In genomic region chr3:12661926-12662592, GRCh38 we compare ENCODE assay signal across 8 cellular contexts. TPM values are rescaled to one million over a fixed set of nuclear protein-coding genes. Genes with fewer than 3 reads are reported as not detected.
A peak's percentile ranks its signal among the peaks of the same experiment; 100 is the strongest.
DNase-seq lines count a peak whose midpoint lies in the region; ATAC-seq and TF ChIP-seq lines count a peak whose summit lies in the region.

No MANE protein-coding gene starts in this region.

- POLR2A ChIA-PET in Caco-2 (lab: Charles Lee) (interaction anchor here (0.5 kb wide), 1 partner anchor 26 kb away, joined by 6 read pairs; no protein-coding TSS in a partner anchor), PC-3 (lab: Charles Lee; ENCODE audit: unreplicated experiment) (no interaction called here)

- H3K9me3 ChIP-seq in Caco-2 (no peaks in the 10 kb centered on the region), PC-3 (ENCODE audit: low read length) (no peaks in the 10 kb centered on the region), parathyroid adenoma (ENCODE audit: control insufficient read depth, low read length) (no peaks in the 10 kb centered on the region)

- peaks cover 46% of the 10 kb centered on the region for H4K20me1 ChIP-seq in PC-3 (ENCODE audit: low read length)

- DNase-seq in Caco-2 = no peak
- no peak for DNase-seq in PC-3
- DNase-seq in epithelial cell of proximal tubule (ENCODE audit: low read depth) = no peak
- no peak for DNase-seq in DMS79 (lab: John Stamatoyannopoulos, UW)
- DNase-seq in Ammon's horn (ENCODE audit: low spot score) = no peak
- no peak for DNase-seq in NCI-H1694 (lab: John Stamatoyannopoulos, UW)

- CTCF ChIA-PET in Caco-2 (lab: Charles Lee) (interaction anchor here (0.5 to 1.1 kb wide), 2 partner anchors 61 to 101 kb away, joined by 3 to 5 read pairs; no protein-coding TSS in a partner anchor), PC-3 (lab: Charles Lee) (no interaction called here)

- no peaks in the 10 kb centered on the region for H3F3A ChIP-seq in PC-3 (ENCODE audit: low read length, unreplicated experiment)

- peaks cover 26% of the 10 kb centered on the region for H3K4me1 Mint-ChIP-seq in Caco-2 (ENCODE audit: low read depth, unreplicated experiment)

- no peaks in the 10 kb centered on the region for H3K9me2 ChIP-seq in PC-3 (replicated peaks; ENCODE audit: low read length)

- peak overlapping the region; percentile 100 for H3K27ac Mint-ChIP-seq in Caco-2 (ENCODE audit: unreplicated experiment)

- H3K4me3 Mint-ChIP-seq in Caco-2 (ENCODE audit: unreplicated experiment) = peak overlapping the region; percentile 81

- H3K79me2 ChIP-seq in PC-3 (ENCODE audit: low read length) (peaks cover 69% of the 10 kb centered on the region), parathyroid adenoma (peaks cover 41% of the 10 kb centered on the region)

- H3K27ac ChIP-seq in PC-3 (ENCODE audit: low read length) (no peak overlapping the region), parathyroid adenoma (no peak overlapping the region)

- H3K4me2 ChIP-seq in PC-3 (ENCODE audit: low read length) (peak overlapping the region; percentile 99), parathyroid adenoma (ENCODE audit: low read length) (peak overlapping the region; percentile 93)

- no peak overlapping the region for H2AFZ ChIP-seq in PC-3 (ENCODE audit: low read length)
- no peak overlapping the region for H2AFZ ChIP-seq in parathyroid adenoma

- ATAC-seq in PC-3 (no peak), GM18519 (IDR thresholded peaks at IDR 0.05; ENCODE audit: low FRiP score, unreplicated experiment) (no peak)

- H3K9ac ChIP-seq in PC-3 (ENCODE audit: low read length) (peak overlapping the region; percentile 99), parathyroid adenoma (no peak overlapping the region)

- H3K36me3 ChIP-seq in Caco-2 (ENCODE audit: control insufficient read depth, insufficient read depth, low read length) (no peaks in the 10 kb centered on the region), PC-3 (ENCODE audit: low read depth, low read length) (no peaks in the 10 kb centered on the region), parathyroid adenoma (ENCODE audit: control insufficient read depth, insufficient read depth, low read length) (no peaks in the 10 kb centered on the region)

- no TSS peak for BruUV-seq in Caco-2 (replicated peaks; lab: Mats Ljungman, UMichigan)
- no TSS peak for BruUV-seq in PC-3 (replicated peaks; lab: Mats Ljungman, UMichigan)

- peak overlapping the region; percentile 73 for H3K4me3 ChIP-seq in Caco-2 (ENCODE audit: low read depth, low read length)
- peak overlapping the region; percentile 92 for H3K4me3 ChIP-seq in PC-3 (ENCODE audit: low read length)
- H3K4me3 ChIP-seq in epithelial cell of proximal tubule (ENCODE audit: low read depth, low read length) = peak overlapping the region; percentile 98
- H3K4me3 ChIP-seq in parathyroid adenoma (ENCODE audit: low read depth, low read length) = peak overlapping the region; percentile 93

- intact Hi-C loops in Caco-2 (cut with micrococcal nuclease; ENCODE audit: unreplicated experiment) = loop anchor here (5.0 kb wide), 1 partner anchor 45 kb away; no protein-coding TSS in a partner anchor
- intact Hi-C loops in PC-3 (cut with micrococcal nuclease) = loop anchor here (5.0 kb wide), 2 partner anchors 35 to 105 kb away; partner anchors contain the start of gene MKRN2

- peaks cover 24% of the 10 kb centered on the region for H3K4me1 ChIP-seq in Caco-2
- peaks cover 34% of the 10 kb centered on the region for H3K4me1 ChIP-seq in PC-3 (ENCODE audit: insufficient read depth, low read length)
- H3K4me1 ChIP-seq in parathyroid adenoma = no peaks in the 10 kb centered on the region

- H3K27me3 ChIP-seq in Caco-2 (replicated peaks; ENCODE audit: control insufficient read depth, insufficient read depth, low read length) (no peaks in the 10 kb centered on the region), PC-3 (ENCODE audit: low read length) (no peaks in the 10 kb centered on the region), parathyroid adenoma (ENCODE audit: control insufficient read depth, insufficient read depth, low read length) (no peaks in the 10 kb centered on the region)

- H3K9me3 Mint-ChIP-seq in Caco-2 (ENCODE audit: unreplicated experiment) = no peaks in the 10 kb centered on the region

- H3K27me3 Mint-ChIP-seq in Caco-2 (ENCODE audit: insufficient read depth, unreplicated experiment) = no peaks in the 10 kb centered on the region

- TF ChIP-seq CTCF in Caco-2 (IDR thresholded peaks at IDR 0.05; ENCODE audit: insufficient read depth in 1 of 2, low read depth in 1 of 2, low read length in 1 of 2, severe bottlenecking in 1 of 2, unreplicated experiment in 1 of 2) = no peak
- no peak for TF ChIP-seq CTCF in PC-3 (conservative IDR thresholded peaks at IDR 0.05; ENCODE audit: low read depth, low read length)
- no peak for TF ChIP-seq CTCF in epithelial cell of proximal tubule (conservative IDR thresholded peaks at IDR 0.05; ENCODE audit: low read depth, low read length)
- TF ChIP-seq CTCF in parathyroid adenoma (IDR thresholded peaks at IDR 0.05) = no peak

- peaks cover 16% of the 10 kb centered on the region for H3K36me3 Mint-ChIP-seq in Caco-2 (ENCODE audit: insufficient read depth, unreplicated experiment)

RNA-seq across cellular contexts. Expression of gene RAF1, which starts 1.9 kb away (rescaled TPM):
- total RNA-seq in Caco-2 (2022) = 93.6 and 98.7 TPM in 2 replicates
- 113 and 130 TPM in 2 replicates for total RNA-seq in PC-3 (2014; rRNA removed)
- 63.4 and 80.8 TPM in 2 replicates for total RNA-seq in epithelial cell of proximal tubule
